ENCODE assay signal across 8 cellular contexts in genomic region chr6:84774174-84775158, GRCh38. TPM values are rescaled to one million over a fixed set of nuclear protein-coding genes. Genes with fewer than 3 reads are reported as not detected.
DNase-seq lines count a peak whose midpoint lies in the region; ATAC-seq and TF ChIP-seq lines count a peak whose summit lies in the region.

No MANE protein-coding gene starts in this region.

- H3K4me3 ChIP-seq in ACC112 (ENCODE audit: low read depth, low read length) (peak overlapping the region; percentile 81), cardiac fibroblast (replicated peaks in 1 of 2; ENCODE audit: low read depth in 2 of 2, low read length in 2 of 2) (peak overlapping the region; percentile 49 to 53), left lung (peak overlapping the region; percentile 7 to 25), urinary bladder (ENCODE audit: low read depth, low read length) (peak overlapping the region; percentile 19)

- H3K36me3 ChIP-seq in ACC112 (ENCODE audit: insufficient read depth, low read length) = no peaks in the 10 kb centered on the region
- no peaks in the 10 kb centered on the region for H3K36me3 ChIP-seq in left lung
- no peaks in the 10 kb centered on the region for H3K36me3 ChIP-seq in urinary bladder (ENCODE audit: insufficient read depth)

- peak; percentile 30 for TF ChIP-seq CTCF in cardiac fibroblast (IDR thresholded peaks at IDR 0.05; ENCODE audit: low read depth, low read length)
- TF ChIP-seq CTCF in left lung (IDR thresholded peaks at IDR 0.05) = peak; percentile 29 to 46

- peaks cover 10% of the 10 kb centered on the region; the same call in 1 of the 2 replicates for H3K27me3 ChIP-seq in ACC112 (ENCODE audit: insufficient read depth, low read length)
- H3K27me3 ChIP-seq in left lung = peaks cover 72 to 98% of the 10 kb centered on the region in 2 donors

- H3K79me2 ChIP-seq in ACC112 (ENCODE audit: control insufficient read depth, insufficient read depth, low read length, unreplicated experiment) = no peaks in the 10 kb centered on the region

- intact Hi-C loops in left lung (cut with DNase I) = no loop called here

- ATAC-seq in GM19023 (IDR thresholded peaks at IDR 0.05; ENCODE audit: unreplicated experiment) (peak; percentile 78), left lung (peak; percentile 95), HG02884 (IDR thresholded peaks at IDR 0.05; ENCODE audit: unreplicated experiment) (no peak)

- peak overlapping the region; percentile 52 for H3K27ac ChIP-seq in ACC112 (ENCODE audit: low read depth, low read length)
- H3K27ac ChIP-seq in left lung = no peak overlapping the region
- no peak overlapping the region for H3K27ac ChIP-seq in urinary bladder (ENCODE audit: low read depth)

- DNase-seq in HPDE6-E6E7 (ENCODE audit: extremely low spot score) (peak; percentile 68), cardiac fibroblast (ENCODE audit: low read depth in 2 of 2) (peak; percentile 74 to 82), left lung (peak in 1 of 2 donors; percentile 85), MV-4-11 (lab: John Stamatoyannopoulos, UW) (no peak)

- H2AFZ ChIP-seq in ACC112 (ENCODE audit: low read length, unreplicated experiment) = peak overlapping the region; percentile 84

- H3K9me3 ChIP-seq in left lung = no peaks in the 10 kb centered on the region

- peaks cover 13% of the 10 kb centered on the region for H3K4me1 ChIP-seq in ACC112 (ENCODE audit: control insufficient read depth, insufficient read depth, low read length, unreplicated experiment)
- peaks cover 0 to 10% of the 10 kb centered on the region in 2 donors for H3K4me1 ChIP-seq in left lung
- H3K4me1 ChIP-seq in urinary bladder (ENCODE audit: insufficient read depth) = no peaks in the 10 kb centered on the region

- WGBS in urinary bladder = 2% methylated on average over 87 of the region's 87 CpGs

RNA-seq across cellular contexts. Expression of gene TBX18, which starts 10.1 kb away (rescaled TPM):
- total RNA-seq in left lung (under 1 TPM in 1 of 2 donors, not detected in 1; 0.60 TPM), urinary bladder (68.1 TPM)
- 8.3 TPM for polyA plus RNA-seq in urinary bladder

Comparison
In these comparisons a context has a peak if more than half of its experiments do, and no peak if none do; other contexts are left out.
1. H3K4me3 ChIP-seq: peak in every context shown above with its lines; median percentile 81 in ACC112; 51 in cardiac fibroblast; 19 in urinary bladder; 16 in left lung.
2. RNA of gene TBX18, which starts 10.1 kb away (total RNA-seq): 68.1 TPM in urinary bladder (single experiment); 0.60 TPM in left lung; every median in the first group is over 10 times any median in the second.